In the genomic region with DNA sequence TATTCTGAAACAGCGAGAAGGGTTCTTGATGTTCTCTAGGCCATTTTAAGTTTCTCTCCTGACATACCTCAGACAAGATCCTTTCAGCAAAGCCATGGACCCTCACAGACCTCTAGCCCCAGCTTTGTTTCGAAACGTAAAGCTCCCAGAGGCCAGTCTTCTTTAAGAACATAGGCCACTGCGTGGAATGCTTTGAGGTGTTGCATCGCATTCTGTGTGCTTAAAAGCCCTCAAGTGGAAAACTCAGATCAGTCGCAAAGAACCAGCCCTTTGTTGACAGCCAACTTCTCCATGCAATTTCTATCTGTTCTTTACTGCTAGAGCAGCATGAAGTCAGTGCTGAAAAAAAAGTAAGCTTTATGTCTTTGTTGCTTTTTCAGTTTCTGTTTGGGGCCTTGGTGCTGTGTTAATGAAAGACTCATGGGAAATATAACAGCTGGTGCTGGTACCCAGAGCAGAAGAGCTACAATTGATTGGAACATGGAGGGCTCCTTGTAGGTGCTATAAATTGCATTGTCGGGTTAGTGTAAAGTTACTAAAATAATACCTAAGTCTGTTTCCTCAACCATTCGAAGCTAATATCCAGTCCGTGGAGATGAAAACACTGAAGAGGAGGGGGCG, we compare ENCODE assay signal across 17 cellular contexts.
A peak's percentile ranks its signal among the peaks of the same experiment; 100 is the strongest.
DNase-seq lines count a peak whose midpoint lies in the region; ATAC-seq and TF ChIP-seq lines count a peak whose summit lies in the region.
"Had no signal": no experiment of that assay in that cellular context is flagged by ENCODE, and none has a peak within 500 bp of the region (broad histone marks: within the 10 kb centered on the region; RNA-seq: fewer than 3 reads in every experiment).

No MANE protein-coding gene starts in this region.

- no peaks in the 10 kb centered on the region for H3K36me3 ChIP-seq in smooth muscle cell (ENCODE audit: low read depth)
- H3K36me3 ChIP-seq: BLaER1, gastrocnemius medialis, right atrium auricular region had no signal

- H3K4me2 ChIP-seq in smooth muscle cell = no peak overlapping the region
- H3K4me2 ChIP-seq: BLaER1 had no signal

- H3F3A ChIP-seq in smooth muscle cell (ENCODE audit: low read depth) = no peaks in the 10 kb centered on the region

- CTCF ChIA-PET in activated CD4-positive, alpha-beta memory T cell treated with anti-CD3 and anti-CD28 coated beads, Interleukin-2, amount 10 ng/mL, durations not matched to agents 7 days and 5 days (lab: Charles Lee) = interaction anchor here (0.7 to 1.2 kb wide), 4 partner anchors 9 to 34 kb away, joined by 3 read pairs; no protein-coding TSS in a partner anchor

- no peak for DNase-seq in activated CD4-positive, alpha-beta memory T cell treated with anti-CD3 and anti-CD28 coated beads, Interleukin-2, amount 10 ng/mL, durations not matched to agents 7 days and 5 days
- DNase-seq in left kidney (ENCODE audit: low read depth, low spot score) = peak; percentile 80
- no peak for DNase-seq in smooth muscle cell (lab: John Stamatoyannopoulos, UW; ENCODE audit: unreplicated experiment)
- DNase-seq: aorta, DMS153, gastrocnemius medialis, GOT3, NCI-H1092 treated with DMSO at 0.1 percent for 48 hours, NCI-H82 had no signal

- H3K36me3 Mint-ChIP-seq in activated CD4-positive, alpha-beta memory T cell treated with anti-CD3 and anti-CD28 coated beads, Interleukin-2, amount 10 ng/mL, durations not matched to agents 7 days and 5 days (ENCODE audit: low read depth) = peaks cover 17% of the 10 kb centered on the region

- no peaks in the 10 kb centered on the region for H4K20me1 ChIP-seq in smooth muscle cell (ENCODE audit: low read depth)
- H4K20me1 ChIP-seq: BLaER1 had no signal

- H3K9me3 Mint-ChIP-seq in activated CD4-positive, alpha-beta memory T cell treated with anti-CD3 and anti-CD28 coated beads, Interleukin-2, amount 10 ng/mL, durations not matched to agents 7 days and 5 days = peaks cover 6% of the 10 kb centered on the region
- H3K9me3 Mint-ChIP-seq: IgD-negative memory B cell, nephron had no signal

- H3K79me2 ChIP-seq in smooth muscle cell (ENCODE audit: low read depth) = no peaks in the 10 kb centered on the region

- peak overlapping the region; percentile 3 for H3K27ac Mint-ChIP-seq in activated CD4-positive, alpha-beta memory T cell treated with anti-CD3 and anti-CD28 coated beads, Interleukin-2, amount 10 ng/mL, durations not matched to agents 7 days and 5 days
- H3K27ac Mint-ChIP-seq: IgD-negative memory B cell had no signal

- no peak overlapping the region for H3K4me3 ChIP-seq in smooth muscle cell
- H3K4me3 ChIP-seq: BLaER1, gastrocnemius medialis, right atrium auricular region had no signal

- peak overlapping the region; percentile 2 for H3K4me3 Mint-ChIP-seq in activated CD4-positive, alpha-beta memory T cell treated with anti-CD3 and anti-CD28 coated beads, Interleukin-2, amount 10 ng/mL, durations not matched to agents 7 days and 5 days
- H3K4me3 Mint-ChIP-seq: IgD-negative memory B cell, nephron had no signal

- no peak overlapping the region for H2AFZ ChIP-seq in smooth muscle cell (ENCODE audit: low read depth)

- ATAC-seq in GM18498 (IDR thresholded peaks at IDR 0.05; ENCODE audit: unreplicated experiment) (peak; percentile 80), GM21390 (IDR thresholded peaks at IDR 0.05; ENCODE audit: unreplicated experiment) (peak; percentile 53), GM18517 (IDR thresholded peaks at IDR 0.05; ENCODE audit: unreplicated experiment) (no peak), HG02642 (IDR thresholded peaks at IDR 0.05; ENCODE audit: poor library complexity, unreplicated experiment) (no peak)
- ATAC-seq: gastrocnemius medialis had no signal

- H3K27ac ChIP-seq in smooth muscle cell (ENCODE audit: low read depth) = no peak overlapping the region
- H3K27ac ChIP-seq: BLaER1, gastrocnemius medialis, right atrium auricular region had no signal

- POLR2A ChIA-PET in activated CD4-positive, alpha-beta memory T cell treated with anti-CD3 and anti-CD28 coated beads, Interleukin-2, amount 10 ng/mL, durations not matched to agents 7 days and 5 days (lab: Charles Lee) = interaction anchor here (1.1 to 2.0 kb wide), 6 partner anchors 13 to 42 kb away, joined by 3 to 11 read pairs (median 6); no protein-coding TSS in a partner anchor

- no peaks in the 10 kb centered on the region for H3K9me3 ChIP-seq in smooth muscle cell (replicated peaks; ENCODE audit: low read depth)
- H3K9me3 ChIP-seq: BLaER1, gastrocnemius medialis, right atrium auricular region had no signal

- H3K4me1 Mint-ChIP-seq in activated CD4-positive, alpha-beta memory T cell treated with anti-CD3 and anti-CD28 coated beads, Interleukin-2, amount 10 ng/mL, durations not matched to agents 7 days and 5 days = peaks cover 26% of the 10 kb centered on the region
- H3K4me1 Mint-ChIP-seq: IgD-negative memory B cell had no signal

- TF ChIP-seq CTCF in smooth muscle cell (IDR thresholded peaks at IDR 0.05; ENCODE audit: borderline replicate concordance, insufficient read depth, poor library complexity, severe bottlenecking) = no peak

- no peaks in the 10 kb centered on the region for H3K27me3 ChIP-seq in smooth muscle cell (ENCODE audit: low read depth)
- H3K27me3 ChIP-seq: BLaER1, gastrocnemius medialis, right atrium auricular region had no signal

- peaks cover 43% of the 10 kb centered on the region for H3K4me1 ChIP-seq in smooth muscle cell (ENCODE audit: low read depth)
- H3K4me1 ChIP-seq: gastrocnemius medialis, right atrium auricular region had no signal

- H3K9ac ChIP-seq in smooth muscle cell (ENCODE audit: low read depth) = no peak overlapping the region
- H3K9ac ChIP-seq: BLaER1 had no signal

- H3K27me3 Mint-ChIP-seq in activated CD4-positive, alpha-beta memory T cell treated with anti-CD3 and anti-CD28 coated beads, Interleukin-2, amount 10 ng/mL, durations not matched to agents 7 days and 5 days = no peaks in the 10 kb centered on the region

- WGBS in smooth muscle cell (ENCODE audit: low lambda C conversion rate) = 80% methylated on average over 10 of the region's 10 CpGs

Comparison
In these comparisons a context has a peak if more than half of its experiments do, and no peak if none do; other contexts are left out.
1. ATAC-seq: peak in GM18498 (single experiment) and GM21390 (single experiment); none in GM18517 (single experiment) and HG02642 (single experiment).